In genomic region chr16:56987692-56988091, GRCh38 we compare ENCODE assay signal across 11 cellular contexts. TPM values are rescaled to one million over a fixed set of nuclear protein-coding genes. Genes with fewer than 3 reads are reported as not detected.
A peak's percentile ranks its signal among the peaks of the same experiment; 100 is the strongest.
DNase-seq lines count a peak whose midpoint lies in the region; ATAC-seq and TF ChIP-seq lines count a peak whose summit lies in the region.
"Had no signal": no experiment of that assay in that cellular context is flagged by ENCODE, and none has a peak within 500 bp of the region (broad histone marks: within the 10 kb centered on the region; RNA-seq: fewer than 3 reads in every experiment).

No MANE protein-coding gene starts in this region.

- H3K36me3 ChIP-seq in uterus = no peaks in the 10 kb centered on the region

- ATAC-seq in left cardiac atrium (no peak), GM21360 (IDR thresholded peaks at IDR 0.05; ENCODE audit: unreplicated experiment) (no peak)

- H3K4me3 ChIP-seq in uterus = no peak overlapping the region

- no peaks in the 10 kb centered on the region for H3K27me3 Mint-ChIP-seq in activated CD4-positive, alpha-beta memory T cell treated with anti-CD3 and anti-CD28 coated beads for 36 hours
- H3K27me3 Mint-ChIP-seq in immature natural killer cell (ENCODE audit: low read depth in 3 of 3) = peaks cover 2 to 12% (median 6%) of the 10 kb centered on the region in 3 donors

- no peaks in the 10 kb centered on the region for H3K9me3 ChIP-seq in uterus

- intact Hi-C loops in cardiac septum (cut with DNase I) (loop anchor here (5.0 kb wide), 1 partner anchor 55 kb away; the partner anchor contains the start of gene HERPUD1), left cardiac atrium (cut with DNase I) (no loop called here), uterus (cut with DNase I; ENCODE audit: low total_unique reads) (no loop called here)
- intact Hi-C loops in activated CD4-positive, alpha-beta memory T cell treated with anti-CD3 and anti-CD28 coated beads for 36 hours (cut with micrococcal nuclease) = loop anchor here (2.0 kb wide), 1 partner anchor 23 kb away; no protein-coding TSS in a partner anchor

- peaks cover 63% of the 10 kb centered on the region for H3K4me1 Mint-ChIP-seq in activated CD4-positive, alpha-beta memory T cell treated with anti-CD3 and anti-CD28 coated beads for 36 hours (ENCODE audit: low read depth)
- peaks cover 58 to 79% of the 10 kb centered on the region in 2 donors for H3K4me1 Mint-ChIP-seq in immature natural killer cell

- POLR2A ChIA-PET in activated CD4-positive, alpha-beta memory T cell treated with anti-CD3 and anti-CD28 coated beads for 36 hours (lab: Charles Lee) = interaction anchor here (2.7 to 4.4 kb wide), 2 partner anchors 48 to 53 kb away, joined by 18 to 50 read pairs; no protein-coding TSS in a partner anchor

- H3K27me3 ChIP-seq in uterus = no peaks in the 10 kb centered on the region

- peak overlapping the region; percentile 99 for H3K27ac Mint-ChIP-seq in activated CD4-positive, alpha-beta memory T cell treated with anti-CD3 and anti-CD28 coated beads for 36 hours
- H3K27ac Mint-ChIP-seq in immature natural killer cell = peak overlapping the region; percentile 39 to 100 (median 97)

- DNase-seq in cardiac septum (ENCODE audit: low spot score) (peak; percentile 35), left cardiac atrium (no peak), immature natural killer cell (no peak), uterus (no peak), GDM1 (lab: John Stamatoyannopoulos, UW) (no peak), NCI-H1105 treated with DMSO at 0.1 percent for 48 hours (lab: John Stamatoyannopoulos, UW) (no peak)
- no peak for DNase-seq in activated CD4-positive, alpha-beta memory T cell treated with anti-CD3 and anti-CD28 coated beads for 36 hours
- DNase-seq: amniotic stem cell, DND-41 had no signal

- peaks cover 5% of the 10 kb centered on the region in 2 donors for H3K4me1 ChIP-seq in uterus

- H3K27ac ChIP-seq in uterus = peak overlapping the region; percentile 94

- H3K9me3 Mint-ChIP-seq in activated CD4-positive, alpha-beta memory T cell treated with anti-CD3 and anti-CD28 coated beads for 36 hours = no peaks in the 10 kb centered on the region
- no peaks in the 10 kb centered on the region for H3K9me3 Mint-ChIP-seq in immature natural killer cell

- H3K4me3 Mint-ChIP-seq in activated CD4-positive, alpha-beta memory T cell treated with anti-CD3 and anti-CD28 coated beads for 36 hours = peak overlapping the region; percentile 96
- peak overlapping the region; percentile 1 to 100 (median 98) for H3K4me3 Mint-ChIP-seq in immature natural killer cell

- TF ChIP-seq POLR2A in uterus (IDR thresholded peaks at IDR 0.05) = no peak

- H3K36me3 Mint-ChIP-seq in activated CD4-positive, alpha-beta memory T cell treated with anti-CD3 and anti-CD28 coated beads for 36 hours = peaks cover 57% of the 10 kb centered on the region
- peaks cover 10 to 22% (median 22%) of the 10 kb centered on the region in 3 donors for H3K36me3 Mint-ChIP-seq in immature natural killer cell

- CTCF ChIA-PET in activated CD4-positive, alpha-beta memory T cell treated with anti-CD3 and anti-CD28 coated beads for 36 hours (lab: Charles Lee) = interaction anchor here (2.5 to 8.6 kb wide), 2 partner anchors 23 to 54 kb away, joined by 18 to 91 read pairs; no protein-coding TSS in a partner anchor

- no peak for TF ChIP-seq CTCF in uterus (IDR thresholded peaks at IDR 0.05)

RNA-seq across cellular contexts. Expression of gene NLRC5, which starts 1.7 kb away (rescaled TPM):
- total RNA-seq in cardiac septum (12.7 TPM), left cardiac atrium (10 to 100 TPM; 14.2 to 31.5 TPM), uterus (10 to 100 TPM; 14.9 to 77.0 (median 23.9) TPM)
- total RNA-seq in activated CD4-positive, alpha-beta memory T cell treated with anti-CD3 and anti-CD28 coated beads for 36 hours = 100 to 1,000 TPM; 151 to 167 TPM
- 100 to 1,000 TPM in 1 of 3 donors, 10 to 100 TPM in 2; 18.2 to 151 (median 32.8) TPM for polyA plus RNA-seq in immature natural killer cell

RNA-seq across cellular contexts. Expression of gene CETP, which starts 25.9 kb away (rescaled TPM):
- total RNA-seq in cardiac septum (not detected), left cardiac atrium (under 1 TPM; 0.16 to 0.65 TPM), uterus (1 to 10 TPM in 1 of 4 donors, under 1 TPM in 1, not detected in 2; 0.58 to 2.8 TPM)
- not detected for total RNA-seq in activated CD4-positive, alpha-beta memory T cell treated with anti-CD3 and anti-CD28 coated beads for 36 hours
- under 1 TPM in 1 of 3 donors, not detected in 2; 0.22 TPM for polyA plus RNA-seq in immature natural killer cell
- total RNA-seq: T-helper 1 cell treated with Interleukin-12 subunit alpha and Interleukin-12 subunit beta and Interleukin-4 antibody, amounts not matched to agents 30 ng/mL and 1 ng/mL, for 36 hours had no signal

RNA-seq across cellular contexts. Expression of gene HERPUD1, which starts 55.8 kb away (rescaled TPM):
- total RNA-seq in cardiac septum = 87.4 TPM
- 100 to 1,000 TPM; 105 to 113 TPM for total RNA-seq in left cardiac atrium
- 100 to 1,000 TPM; 159 TPM for total RNA-seq in activated CD4-positive, alpha-beta memory T cell treated with anti-CD3 and anti-CD28 coated beads for 36 hours
- 100 to 1,000 TPM in 2 of 3 donors, 10 to 100 TPM in 1; 89.0 to 157 (median 120) TPM for polyA plus RNA-seq in immature natural killer cell
- total RNA-seq in uterus = 100 to 1,000 TPM in 3 of 4 donors, 10 to 100 TPM in 1; 51.5 to 136 (median 112) TPM

Comparison
In these comparisons a context has a peak if more than half of its experiments do, and no peak if none do; other contexts are left out.
1. intact Hi-C loops: an anchor here in cardiac septum (5.0 kb wide) and activated CD4-positive, alpha-beta memory T cell treated with anti-CD3 and anti-CD28 coated beads for 36 hours (2.0 kb wide); none called in left cardiac atrium and uterus.